Comparison of ENCODE assay signal across 8 cellular contexts in genomic region chr3:57692404-57693191, GRCh38. TPM values are rescaled to one million over a fixed set of nuclear protein-coding genes. Genes with fewer than 3 reads are reported as not detected.
A peak's percentile ranks its signal among the peaks of the same experiment; 100 is the strongest.
DNase-seq lines count a peak whose midpoint lies in the region; ATAC-seq lines count a peak whose summit lies in the region.

A gene with protein sequence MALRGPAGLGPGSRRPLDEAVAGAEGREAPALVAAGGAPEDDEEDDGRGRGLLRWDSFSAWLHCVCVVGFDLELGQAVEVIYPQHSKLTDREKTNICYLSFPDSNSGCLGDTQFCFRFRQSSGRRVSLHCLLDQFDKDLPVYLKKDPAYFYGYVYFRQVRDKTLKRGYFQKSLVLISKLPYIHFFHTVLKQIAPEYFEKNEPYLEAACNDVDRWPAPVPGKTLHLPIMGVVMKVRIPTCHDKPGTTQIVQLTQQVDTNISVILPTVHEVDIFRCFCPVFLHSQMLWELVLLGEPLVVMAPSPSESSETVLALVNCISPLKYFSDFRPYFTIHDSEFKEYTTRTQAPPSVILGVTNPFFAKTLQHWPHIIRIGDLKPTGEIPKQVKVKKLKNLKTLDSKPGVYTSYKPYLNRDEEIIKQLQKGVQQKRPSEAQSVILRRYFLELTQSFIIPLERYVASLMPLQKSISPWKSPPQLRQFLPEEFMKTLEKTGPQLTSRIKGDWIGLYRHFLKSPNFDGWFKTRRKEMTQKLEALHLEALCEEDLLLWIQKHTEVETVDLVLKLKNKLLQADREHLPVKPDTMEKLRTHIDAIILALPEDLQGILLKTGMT (minus strand): TSS chr3:57693077. CDS start chr3:57693018, 59 bp downstream.

- no peaks in the 10 kb centered on the region for H3K9me3 Mint-ChIP-seq in CD8-positive, alpha-beta memory T cell

- H3K4me1 Mint-ChIP-seq in CD8-positive, alpha-beta memory T cell: peaks cover 28 to 42% (median 35%) of the 10 kb centered on the region in 3 donors

- no peaks in the 10 kb centered on the region for H3K9me3 ChIP-seq in CD8-positive, alpha-beta memory T cell (ENCODE audit: low read length)

- no peaks in the 10 kb centered on the region for H3K27me3 Mint-ChIP-seq in CD8-positive, alpha-beta memory T cell

- H3K36me3 Mint-ChIP-seq in CD8-positive, alpha-beta memory T cell: peaks cover 0 to 19% (median 3%) of the 10 kb centered on the region in 3 donors

- CTCF ChIA-PET in CD8-positive, alpha-beta memory T cell (lab: Charles Lee): interaction anchor here (1.4 kb wide), 1 partner anchor 64 kb away, joined by 3 read pairs; the partner anchor contains the start of gene SLMAP

- peak within 1 kb of the TSS; percentile 86 to 97 (median 92) for H3K27ac Mint-ChIP-seq in CD8-positive, alpha-beta memory T cell

- no peaks in the 10 kb centered on the region for H3K36me3 ChIP-seq in CD8-positive, alpha-beta memory T cell (ENCODE audit: insufficient read depth, low read length)

- peak; percentile 75 for ATAC-seq in GM19463 (IDR thresholded peaks at IDR 0.05; ENCODE audit: unreplicated experiment)

- peak within 1 kb of the TSS; percentile 84 to 96 (median 90) for H3K4me3 Mint-ChIP-seq in CD8-positive, alpha-beta memory T cell

- POLR2A ChIA-PET in CD8-positive, alpha-beta memory T cell (lab: Charles Lee): interaction anchor here (1.0 to 3.2 kb wide), 9 partner anchors 13 to 465 kb away, joined by 3 to 17 read pairs (median 3); partner anchors contain the start of genes APPL1, ARF4, PDE12 and SLMAP

- peaks cover 36% of the 10 kb centered on the region for H3K4me1 ChIP-seq in CD8-positive, alpha-beta memory T cell (ENCODE audit: insufficient read depth, low read length)

- H3K4me3 ChIP-seq in CD8-positive, alpha-beta memory T cell (ENCODE audit: low read length): peak within 1 kb of the TSS; percentile 69

- H3K27me3 ChIP-seq in CD8-positive, alpha-beta memory T cell (ENCODE audit: insufficient read depth, low read length, poor library complexity, severe bottlenecking): no peaks in the 10 kb centered on the region

- DNase-seq in CD8-positive, alpha-beta memory T cell: peak; percentile 95 to 97 (median 96)
- DNase-seq in HPDE6-E6E7 (ENCODE audit: extremely low spot score) (peak; percentile 56), NK-92 (lab: John Stamatoyannopoulos, UW; ENCODE audit: unreplicated experiment) (peak; percentile 71), lung microvascular endothelial cell (ENCODE audit: low read depth in 2 of 2) (peak; percentile 95 to 97)
- DNase-seq in activated CD8-positive, alpha-beta memory T cell treated with anti-CD3 and anti-CD28 coated beads for 1 hour (ENCODE audit: extremely low read depth in 1 of 2, low read depth in 1 of 2): peak; percentile 88 to 93
- peak; percentile 95 for DNase-seq in effector CD4-positive, alpha-beta T cell
- peak; percentile 91 for DNase-seq in stimulated activated CD4-positive, alpha-beta T cell treated with anti-CD3 and anti-CD28 coated beads, TNF-alpha, amount 100 ng/mL, for 4 hours (ENCODE audit: low read depth in 3 of 3)

- H3K27ac ChIP-seq in CD8-positive, alpha-beta memory T cell (ENCODE audit: low read depth, low read length): peak within 1 kb of the TSS; percentile 95

RNA-seq across cellular contexts. Expression of the gene that starts here (rescaled TPM):
- 10 to 100 TPM; 12.5 to 15.5 TPM for total RNA-seq in CD8-positive, alpha-beta memory T cell
- 45.0 TPM for polyA plus RNA-seq in CD8-positive, alpha-beta memory T cell
- total RNA-seq in lung microvascular endothelial cell: 18.8 and 19.4 TPM in 2 replicates

Comparison
In these comparisons a context has a peak if more than half of its experiments do, and no peak if none do; other contexts are left out.
1. Peak in every context shown above with its lines: DNase-seq, ATAC-seq, H3K4me3 ChIP-seq and H3K27ac ChIP-seq.